ENCODE assay signal across 9 cellular contexts in genomic region chr3:57805674-57806073, GRCh38. TPM values are rescaled to one million over a fixed set of nuclear protein-coding genes. Genes with fewer than 3 reads are reported as not detected.
DNase-seq lines count a peak whose midpoint lies in the region; ATAC-seq, FAIRE-seq and TF ChIP-seq lines count a peak whose summit lies in the region.
"Had no signal": no experiment of that assay in that cellular context is flagged by ENCODE, and none has a peak within 500 bp of the region (broad histone marks: within the 10 kb centered on the region; RNA-seq: fewer than 3 reads in every experiment).

No MANE protein-coding gene starts in this region.

- WGBS in HepG2 (ENCODE audit: low lambda C conversion rate) = 100% methylated on average over 1 of the region's 1 CpG
- WGBS in right lobe of liver (ENCODE audit: insufficient coverage, low coverage, low lambda C conversion rate, missing lambda C conversion rate) = 100% methylated on average over 1 of the region's 1 CpG
- 94 to 97% methylated on average over 1 of the region's 1 CpG for WGBS in aorta, 2 donors

- no peaks in the 10 kb centered on the region; the same call in 1 of the 2 replicates for H4K20me1 ChIP-seq in HepG2 (ENCODE audit: insufficient read depth, low read length)

- H3K4me2 ChIP-seq in HepG2 (ENCODE audit: low read depth, low read length) = no peak overlapping the region

- no peak overlapping the region for H2AFZ ChIP-seq in HepG2 (ENCODE audit: low read length)

- no peaks in the 10 kb centered on the region for H3K36me3 ChIP-seq in HepG2 (replicated peaks in 1 of 2; ENCODE audit: control insufficient read depth in 1 of 2, insufficient read depth in 2 of 2, low read length in 2 of 2)
- no peaks in the 10 kb centered on the region for H3K36me3 ChIP-seq in right lobe of liver
- H3K36me3 ChIP-seq in vagina = no peaks in the 10 kb centered on the region
- no peaks in the 10 kb centered on the region for H3K36me3 ChIP-seq in aorta (ENCODE audit: control insufficient read depth in 1 of 2, insufficient read depth in 2 of 2, low read length in 1 of 2)

- peak overlapping the region in 1 of 3 donors; percentile 75 for H3K4me3 Mint-ChIP-seq in T-cell
- H3K4me3 Mint-ChIP-seq in stimulated activated memory B cell treated with anti-CD40 and anti-IgM and Interleukin-4, amounts not matched to agents 10 μg/mL and 1 μg/mL and 100 μg/mL, for 72 hours = no peak overlapping the region

- TF ChIP-seq EP300 in HepG2 (IDR thresholded peaks at IDR 0.05; ENCODE audit: low read depth in 2 of 2, low read length in 2 of 2) (no peak), HepG2 (CRISPR knock-in tag; IDR thresholded peaks at IDR 0.05; ENCODE audit: borderline replicate concordance) (no peak)

- H3K4me1 Mint-ChIP-seq in T-cell = peaks cover 70 to 94% (median 82%) of the 10 kb centered on the region in 3 donors
- peaks cover 62% of the 10 kb centered on the region for H3K4me1 Mint-ChIP-seq in stimulated activated memory B cell treated with anti-CD40 and anti-IgM and Interleukin-4, amounts not matched to agents 10 μg/mL and 1 μg/mL and 100 μg/mL, for 72 hours

- in situ Hi-C loops in HepG2 (cut with HindIII; ENCODE audit: extremely low pct_ligation_motif_present, low pct_unique_long_range_greater_than_20kb) = no loop called here

- DNase-seq in HepG2 (ENCODE audit: low spot score) (no peak), right lobe of liver (no peak), T-cell (no peak), foreskin fibroblast (peak; percentile 70 to 89), vagina (ENCODE audit: extremely low spot score in 2 of 2) (no peak), aorta (no peak)
- DNase-seq: stimulated activated naive CD4-positive, alpha-beta T cell had no signal

- ATAC-seq in HepG2 (no peak), right lobe of liver (no peak), T-cell (replicated peaks in 1 of 4) (peak; percentile 25 to 45 (median 30)), GM18517 (IDR thresholded peaks at IDR 0.05; ENCODE audit: unreplicated experiment) (no peak), aorta (ENCODE audit: low FRiP score) (no peak)
- no peak for ATAC-seq in stimulated activated memory B cell treated with anti-CD40 and anti-IgM and Interleukin-4, amounts not matched to agents 10 μg/mL and 1 μg/mL and 100 μg/mL, for 72 hours

- no peak for TF ChIP-seq RAD21 in HepG2 (CRISPR knock-in tag; IDR thresholded peaks at IDR 0.05)

- peak overlapping the region; percentile 41 to 83 for H3K27ac Mint-ChIP-seq in T-cell
- H3K27ac Mint-ChIP-seq in stimulated activated memory B cell treated with anti-CD40 and anti-IgM and Interleukin-4, amounts not matched to agents 10 μg/mL and 1 μg/mL and 100 μg/mL, for 72 hours = no peak overlapping the region

- no peak overlapping the region for H3K9ac ChIP-seq in HepG2 (ENCODE audit: insufficient read depth, low read depth, low read length)

- H3K9me3 Mint-ChIP-seq in T-cell = no peaks in the 10 kb centered on the region
- H3K9me3 Mint-ChIP-seq in stimulated activated memory B cell treated with anti-CD40 and anti-IgM and Interleukin-4, amounts not matched to agents 10 μg/mL and 1 μg/mL and 100 μg/mL, for 72 hours = no peaks in the 10 kb centered on the region

- H3K27me3 Mint-ChIP-seq in T-cell = no peaks in the 10 kb centered on the region
- H3K27me3 Mint-ChIP-seq in stimulated activated memory B cell treated with anti-CD40 and anti-IgM and Interleukin-4, amounts not matched to agents 10 μg/mL and 1 μg/mL and 100 μg/mL, for 72 hours = no peaks in the 10 kb centered on the region

- no peak for FAIRE-seq in HepG2 (lab: Jason Lieb, UNC)

- CTCF ChIA-PET in HepG2 (lab: Yijun Ruan, JAX; ENCODE audit: low intra/inter-chr PET ratio, low total read pairs) = no interaction called here
- CTCF ChIA-PET in T-cell (lab: Charles Lee) = no interaction called here

- intact Hi-C loops in HepG2 (cut with micrococcal nuclease; ENCODE audit: unreplicated experiment) (no loop called here), right lobe of liver (cut with DNase I) (no loop called here), vagina (cut with DNase I) (no loop called here), aorta (cut with DNase I) (no loop called here)

- H3K4me3 ChIP-seq in HepG2 (replicated peaks in 1 of 3; ENCODE audit: insufficient read depth in 1 of 3, low read depth in 2 of 3, low read length in 3 of 3) (no peak overlapping the region), right lobe of liver (no peak overlapping the region), foreskin fibroblast (ENCODE audit: low read depth in 1 of 2, low read length in 2 of 2) (no peak overlapping the region), vagina (no peak overlapping the region), aorta (ENCODE audit: low read length in 2 of 2) (no peak overlapping the region)

- no TSS peak for BruUV-seq in HepG2 (replicated peaks; lab: Mats Ljungman, UMichigan)

- POLR2A ChIA-PET in HepG2 (lab: Yijun Ruan, JAX) = no interaction called here
- POLR2A ChIA-PET in T-cell (lab: Charles Lee) = no interaction called here

- peaks cover 6% of the 10 kb centered on the region for H3K36me3 Mint-ChIP-seq in T-cell
- peaks cover 11% of the 10 kb centered on the region for H3K36me3 Mint-ChIP-seq in stimulated activated memory B cell treated with anti-CD40 and anti-IgM and Interleukin-4, amounts not matched to agents 10 μg/mL and 1 μg/mL and 100 μg/mL, for 72 hours

- H3K27me3 ChIP-seq in HepG2 (ENCODE audit: control insufficient read depth in 1 of 2, insufficient read depth in 2 of 2, low read length in 2 of 2) = no peaks in the 10 kb centered on the region
- no peaks in the 10 kb centered on the region for H3K27me3 ChIP-seq in right lobe of liver
- H3K27me3 ChIP-seq in vagina = no peaks in the 10 kb centered on the region
- H3K27me3 ChIP-seq in aorta (ENCODE audit: control insufficient read depth in 1 of 2, insufficient read depth in 2 of 2, low read length in 1 of 2) = no peaks in the 10 kb centered on the region

- TF ChIP-seq POLR2A in HepG2 (IDR thresholded peaks at IDR 0.05; ENCODE audit: insufficient read depth in 1 of 2, low read depth in 2 of 2, low read length in 2 of 2) (no peak), right lobe of liver (IDR thresholded peaks at IDR 0.05) (no peak), vagina (IDR thresholded peaks at IDR 0.05) (no peak)

- H3K9me3 ChIP-seq in HepG2 (ENCODE audit: low read length) = no peaks in the 10 kb centered on the region
- H3K9me3 ChIP-seq in right lobe of liver = no peaks in the 10 kb centered on the region
- no peaks in the 10 kb centered on the region for H3K9me3 ChIP-seq in vagina
- H3K9me3 ChIP-seq in aorta (ENCODE audit: control insufficient read depth, low read length) = no peaks in the 10 kb centered on the region

- TF ChIP-seq CTCF in HepG2 (CRISPR knock-in tag; IDR thresholded peaks at IDR 0.05) = no peak
- TF ChIP-seq CTCF in right lobe of liver (IDR thresholded peaks at IDR 0.05) = no peak
- no peak for TF ChIP-seq CTCF in foreskin fibroblast (IDR thresholded peaks at IDR 0.05; ENCODE audit: low read depth, low read length)
- no peak for TF ChIP-seq CTCF in vagina (IDR thresholded peaks at IDR 0.05)

- H3K27ac ChIP-seq in HepG2 (ENCODE audit: extremely low read length, insufficient read depth, low read length) (no peak overlapping the region), right lobe of liver (no peak overlapping the region), vagina (peak overlapping the region; percentile 44), aorta (ENCODE audit: low read depth in 1 of 2, low read length in 2 of 2) (no peak overlapping the region)

- H3K4me1 ChIP-seq in HepG2 (ENCODE audit: insufficient read depth, low read length) (peaks cover 73% of the 10 kb centered on the region), right lobe of liver (peaks cover 0 to 33% (median 4%) of the 10 kb centered on the region in 4 donors), vagina (peaks cover 59% of the 10 kb centered on the region), aorta (ENCODE audit: control insufficient read depth in 1 of 2, insufficient read depth in 2 of 2, low read length in 2 of 2) (peaks cover 0 to 2% of the 10 kb centered on the region in 2 donors)

- H3K79me2 ChIP-seq in HepG2 (ENCODE audit: insufficient read depth, low read length) = peaks cover 91% of the 10 kb centered on the region

RNA-seq across cellular contexts. Expression of gene SLMAP, which starts 49.6 kb away (rescaled TPM):
- total RNA-seq in HepG2 (2016; rRNA removed; fragmentation: Illumina TruSeq; extraction: Trizol) (48.3 and 61.3 TPM in 2 replicates), right lobe of liver (10 to 100 TPM; 21.1 to 34.9 (median 25.1) TPM), T-cell (10 to 100 TPM; 57.4 to 78.8 (median 72.3) TPM), vagina (102 TPM), aorta (100 to 1,000 TPM; 195 to 546 TPM)
- 16.5 and 17.6 TPM in 2 replicates for total RNA-seq in HepG2 (2016; cell fraction: cytosol; rRNA removed; fragmentation: Illumina TruSeq; extraction: Trizol; ENCODE audit: low read depth)
- total RNA-seq in HepG2 (2016; cell fraction: insoluble cytoplasmic fraction; rRNA removed; fragmentation: Illumina TruSeq; extraction: Trizol) = 50.5 and 56.8 TPM in 2 replicates
- total RNA-seq in HepG2 (2016; cell fraction: membrane; rRNA removed; fragmentation: Illumina TruSeq; extraction: Trizol) = 26.6 and 29.2 TPM in 2 replicates
- 55.6 and 65.7 TPM in 2 replicates for total RNA-seq in HepG2 (2016; cell fraction: nucleus; rRNA removed; fragmentation: Illumina TruSeq; extraction: Trizol)
- polyA plus RNA-seq in HepG2 (2011; rRNA removed) (23.2 and 24.0 TPM in 2 replicates), aorta (100 to 1,000 TPM in 1 of 2 donors, 10 to 100 TPM in 1; 81.4 to 145 TPM)
- 10.0 and 15.1 TPM in 2 replicates for polyA plus RNA-seq in HepG2 (2011; cell fraction: cytosol; rRNA removed)
- polyA plus RNA-seq in HepG2 (2011; cell fraction: nucleus; rRNA removed) = 21.3 and 27.5 TPM in 2 replicates
- polyA plus RNA-seq in HepG2 (2012) = 21.8 and 25.6 TPM in 2 replicates
- 1.7 and 2.2 TPM in 2 replicates for polyA plus RNA-seq in HepG2 (2016; cell fraction: cytosol; fragmentation: Illumina TruSeq; extraction: Trizol; ENCODE audit: low read depth)
- 40.5 and 40.7 TPM in 2 replicates for polyA plus RNA-seq in HepG2 (2016; cell fraction: insoluble cytoplasmic fraction; fragmentation: Illumina TruSeq; extraction: Trizol; ENCODE audit: low read depth)
- 10.4 and 10.5 TPM in 2 replicates for polyA plus RNA-seq in HepG2 (2016; cell fraction: membrane; fragmentation: Illumina TruSeq; extraction: Trizol; ENCODE audit: low read depth)
- 44.5 and 45.1 TPM in 2 replicates for polyA plus RNA-seq in HepG2 (2016; cell fraction: nucleus; fragmentation: Illumina TruSeq; extraction: Trizol; ENCODE audit: insufficient read depth, low read depth)
- 90.9 and 106 TPM in 2 replicates for polyA minus RNA-seq in HepG2 (2011; rRNA and poly(A)+ RNA removed; ENCODE audit: low replicate concordance)
- 36.1 and 37.0 TPM in 2 replicates for polyA minus RNA-seq in HepG2 (2011; cell fraction: cytosol; rRNA and poly(A)+ RNA removed)
- 122 and 124 TPM in 2 replicates for polyA minus RNA-seq in HepG2 (2011; cell fraction: nucleus; rRNA and poly(A)+ RNA removed)

Comparison
In these comparisons a context has a peak if more than half of its experiments do, and no peak if none do; other contexts are left out.
1. ATAC-seq: peak in T-cell (4 of 4); none in HepG2 (single experiment), right lobe of liver (0 of 4), GM18517 (single experiment), aorta (single experiment) and stimulated activated memory B cell treated with anti-CD40 and anti-IgM and Interleukin-4, amounts not matched to agents 10 μg/mL and 1 μg/mL and 100 μg/mL, for 72 hours (single experiment).
2. DNase-seq: peak in foreskin fibroblast (2 of 2); none in HepG2 (single experiment), right lobe of liver (0 of 3), T-cell (0 of 34), vagina (0 of 2) and aorta (0 of 2).